In the genomic region with DNA sequence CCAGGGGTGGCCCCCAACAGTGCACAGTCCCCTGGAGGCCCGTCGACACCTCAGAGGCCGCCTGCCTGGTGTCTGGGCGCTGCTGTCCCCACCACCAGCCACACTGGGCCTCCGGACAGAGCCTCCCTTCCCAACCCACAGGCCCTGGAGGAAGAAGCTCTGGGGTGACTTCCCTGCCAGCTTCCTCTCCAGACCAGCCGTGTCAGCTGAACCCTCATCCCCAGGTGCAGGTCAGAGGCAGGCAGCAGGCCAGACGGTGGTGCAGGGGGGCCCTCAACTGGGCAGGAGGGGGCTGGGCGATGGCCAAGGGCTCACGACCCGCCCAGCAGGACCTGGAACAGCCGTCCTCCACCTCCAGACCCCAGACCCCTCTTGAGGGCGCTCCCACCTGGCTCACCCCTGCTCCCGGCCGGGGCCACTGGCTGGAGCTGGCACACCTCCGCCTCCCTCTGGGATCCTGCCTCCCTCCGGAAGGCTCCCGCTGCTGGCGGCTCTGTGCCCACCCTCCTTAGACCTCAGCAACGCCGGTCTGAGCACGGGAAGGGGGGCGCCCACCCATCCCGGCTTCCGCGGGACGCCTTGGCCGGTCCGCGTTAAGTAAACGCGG, we compare ENCODE assay signal across 9 cellular contexts. TPM values are rescaled to one million over a fixed set of nuclear protein-coding genes. Genes with fewer than 3 reads are reported as not detected.
A peak's percentile ranks its signal among the peaks of the same experiment; 100 is the strongest.
DNase-seq lines count a peak whose midpoint lies in the region; ATAC-seq and TF ChIP-seq lines count a peak whose summit lies in the region.
"Had no signal": no experiment of that assay in that cellular context is flagged by ENCODE, and none has a peak within 500 bp of the region (broad histone marks: within the 10 kb centered on the region; RNA-seq: fewer than 3 reads in every experiment).

No MANE protein-coding gene starts in this region.

- TF ChIP-seq CTCF in DOHH2 (IDR thresholded peaks at IDR 0.05; ENCODE audit: low read depth, low read length, poor library complexity, severe bottlenecking): no peak
- no peak for TF ChIP-seq CTCF in prostate gland (IDR thresholded peaks at IDR 0.05)

- peaks cover 25% of the 10 kb centered on the region for H3K4me1 ChIP-seq in DOHH2 (ENCODE audit: control insufficient read depth, low read length)
- H3K4me1 ChIP-seq in NT2/D1 (ENCODE audit: insufficient read depth, insufficient read length): peaks cover 18% of the 10 kb centered on the region
- peaks cover 8% of the 10 kb centered on the region for H3K4me1 ChIP-seq in ectodermal cell (ENCODE audit: control insufficient read depth, insufficient read depth, low read length)
- H3K4me1 ChIP-seq in prostate gland (replicated peaks): peaks cover 4% of the 10 kb centered on the region

- H3K9me2 ChIP-seq in DOHH2 (replicated peaks; ENCODE audit: control insufficient read depth, low read length): no peaks in the 10 kb centered on the region

- no peak overlapping the region for H3K4me3 ChIP-seq in DOHH2 (ENCODE audit: low read length)
- H3K4me3 ChIP-seq in NT2/D1 (ENCODE audit: insufficient read length, low read depth): no peak overlapping the region
- peak overlapping the region; percentile 23 for H3K4me3 ChIP-seq in ectodermal cell (ENCODE audit: insufficient read depth, low read depth, low read length)
- H3K4me3 ChIP-seq in prostate gland: peak overlapping the region; percentile 5 to 23

- 0 out of 2 replicates have a peak overlapping the region, but pooled peaks have one; percentile 26 for H3K4me2 ChIP-seq in DOHH2 (ENCODE audit: low read length)

- no peak for DNase-seq in NT2/D1 (ENCODE audit: low read depth, low spot score)
- no peak for DNase-seq in prostate gland (ENCODE audit: low spot score)
- no peak for DNase-seq in erythroblast (lab: John Stamatoyannopoulos, UW)
- DNase-seq in NCI-H2081 treated with DMSO at 0.1 percent for 48 hours (lab: John Stamatoyannopoulos, UW): no peak
- DNase-seq: NCI-H2107 had no signal

- H3K27ac ChIP-seq in DOHH2 (ENCODE audit: low read depth, low read length) (no peak overlapping the region), ectodermal cell (ENCODE audit: insufficient read depth, low read depth, low read length, poor library complexity, severe bottlenecking) (no peak overlapping the region), prostate gland (no peak overlapping the region)

- H3K36me3 ChIP-seq in DOHH2 (ENCODE audit: control insufficient read depth, low read length) (no peaks in the 10 kb centered on the region), NT2/D1 (ENCODE audit: insufficient read depth, insufficient read length, low read length) (no peaks in the 10 kb centered on the region), ectodermal cell (ENCODE audit: control insufficient read depth, insufficient read depth, low read length) (no peaks in the 10 kb centered on the region), prostate gland (no peaks in the 10 kb centered on the region)

- H3K79me2 ChIP-seq in DOHH2 (ENCODE audit: control insufficient read depth, low read length): no peaks in the 10 kb centered on the region

- peak overlapping the region; percentile 50 for H3K9ac ChIP-seq in NT2/D1 (ENCODE audit: insufficient read length, low read depth)

- H4K20me1 ChIP-seq in DOHH2 (ENCODE audit: control insufficient read depth, insufficient read depth, low read depth, low read length): 0 out of 2 replicates have a peak, but pooled peaks cover 5% of the 10 kb centered on the region

- 33% methylated on average over 31 of the region's 31 CpGs for WGBS in ectodermal cell, 2 experiments
- whole genome bisulfite sequencing in prostate gland: 29% methylated on average over 28 of the region's 31 CpGs

- H3K27me3 ChIP-seq in DOHH2 (ENCODE audit: control insufficient read depth, low read length): peaks cover 59% of the 10 kb centered on the region
- no peaks in the 10 kb centered on the region for H3K27me3 ChIP-seq in NT2/D1 (ENCODE audit: insufficient read depth, insufficient read length)
- peaks cover 62% of the 10 kb centered on the region for H3K27me3 ChIP-seq in ectodermal cell (ENCODE audit: control insufficient read depth, insufficient read depth, low read length, poor library complexity, severe bottlenecking)
- H3K27me3 ChIP-seq in prostate gland (replicated peaks; ENCODE audit: insufficient read depth): no peaks in the 10 kb centered on the region

- H3K9me3 ChIP-seq in DOHH2 (ENCODE audit: control insufficient read depth, insufficient read depth, low read length): no peaks in the 10 kb centered on the region
- H3K9me3 ChIP-seq in NT2/D1 (ENCODE audit: insufficient read depth, low read length): no peaks in the 10 kb centered on the region
- no peaks in the 10 kb centered on the region for H3K9me3 ChIP-seq in ectodermal cell (ENCODE audit: control insufficient read depth, low read length)
- H3K9me3 ChIP-seq in prostate gland: no peaks in the 10 kb centered on the region

- no peak for ATAC-seq in GM19467 (IDR thresholded peaks at IDR 0.05; ENCODE audit: unreplicated experiment)
- ATAC-seq in HG03521 (IDR thresholded peaks at IDR 0.05; ENCODE audit: unreplicated experiment): no peak

- intact Hi-C loops in prostate gland (cut with DNase I): no loop called here

- no peaks in the 10 kb centered on the region for H3F3A ChIP-seq in DOHH2 (ENCODE audit: control insufficient read depth, insufficient read depth)

- TF ChIP-seq POLR2A in prostate gland (IDR thresholded peaks at IDR 0.05) (no peak), erythroblast (IDR thresholded peaks at IDR 0.05; ENCODE audit: low read length) (no peak)

RNA-seq across cellular contexts. Expression of a gene that starts 0.5 kb away (rescaled TPM):
- not detected for polyA plus RNA-seq in ectodermal cell (2013, experiment 1 of 4)
- polyA plus RNA-seq in ectodermal cell (2013, experiment 2 of 4): not detected
- 0.59 TPM for polyA plus RNA-seq in ectodermal cell (2013, experiment 3 of 4)
- not detected for polyA plus RNA-seq in ectodermal cell (2013, experiment 4 of 4)
- total RNA-seq in prostate gland: 1 to 10 TPM; 3.1 to 3.5 TPM

RNA-seq across cellular contexts. Expression of a gene that starts 8.1 kb away (rescaled TPM):
- not detected for polyA plus RNA-seq in ectodermal cell (2013, experiment 1 of 4)
- not detected for polyA plus RNA-seq in ectodermal cell (2013, experiment 2 of 4)
- not detected for polyA plus RNA-seq in ectodermal cell (2013, experiment 3 of 4)
- polyA plus RNA-seq in ectodermal cell (2013, experiment 4 of 4): not detected
- 1 to 10 TPM in 1 of 2 donors, under 1 TPM in 1; 0.50 to 3.0 TPM for total RNA-seq in prostate gland

RNA-seq across cellular contexts. Expression of a gene that starts 25.9 kb away (rescaled TPM):
- polyA plus RNA-seq in ectodermal cell (2013, experiment 1 of 4): 75.2 TPM
- 71.0 TPM for polyA plus RNA-seq in ectodermal cell (2013, experiment 2 of 4)
- 64.3 TPM for polyA plus RNA-seq in ectodermal cell (2013, experiment 3 of 4)
- polyA plus RNA-seq in ectodermal cell (2013, experiment 4 of 4): 72.1 TPM
- 100 to 1,000 TPM; 177 to 185 TPM for total RNA-seq in prostate gland

RNA-seq across cellular contexts. Expression of a gene that starts 26.2 kb away (rescaled TPM):
- 29.8 TPM for polyA plus RNA-seq in ectodermal cell (2013, experiment 1 of 4)
- polyA plus RNA-seq in ectodermal cell (2013, experiment 2 of 4): 34.0 TPM
- 26.4 TPM for polyA plus RNA-seq in ectodermal cell (2013, experiment 3 of 4)
- polyA plus RNA-seq in ectodermal cell (2013, experiment 4 of 4): 31.0 TPM
- 10 to 100 TPM; 29.6 to 41.5 TPM for total RNA-seq in prostate gland

RNA-seq across cellular contexts. Expression of a gene that starts 32.2 kb away (rescaled TPM):
- 0.43 TPM for polyA plus RNA-seq in ectodermal cell (2013, experiment 1 of 4)
- polyA plus RNA-seq in ectodermal cell (2013, experiment 2 of 4): 0.48 TPM
- polyA plus RNA-seq in ectodermal cell (2013, experiment 3 of 4): 0.11 TPM
- polyA plus RNA-seq in ectodermal cell (2013, experiment 4 of 4): 0.77 TPM
- total RNA-seq in prostate gland: 1 to 10 TPM in 1 of 2 donors, under 1 TPM in 1; 0.77 to 7.3 TPM

Comparison
In these comparisons a context has a peak if more than half of its experiments do, and no peak if none do; other contexts are left out.
1. H3K4me3 ChIP-seq: peak in ectodermal cell (single experiment) and prostate gland (2 of 2); none in DOHH2 (single experiment) and NT2/D1 (single experiment).